20 cellular contexts compared by ENCODE assay signal in the genomic region with DNA sequence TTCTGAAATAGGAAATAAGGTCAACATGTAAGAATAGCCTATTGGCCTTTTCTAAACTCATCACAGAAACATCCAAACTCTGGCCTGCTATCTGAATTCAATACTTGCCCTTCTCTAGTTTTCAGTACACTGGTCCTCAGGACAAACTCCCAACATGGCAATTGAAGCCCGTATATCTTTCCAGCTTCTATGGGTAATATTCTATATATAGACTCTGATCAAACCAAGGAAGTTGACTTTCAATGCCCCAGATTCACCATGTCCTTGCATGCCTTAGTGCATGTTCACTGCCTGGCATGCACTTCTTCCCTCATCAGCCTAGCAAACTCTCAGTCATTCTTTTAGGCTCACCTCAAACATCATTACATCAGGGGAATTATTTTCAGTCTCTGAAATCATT.
DNase-seq lines count a peak whose midpoint lies in the region; ATAC-seq, FAIRE-seq and TF ChIP-seq lines count a peak whose summit lies in the region.
"Had no signal": no experiment of that assay in that cellular context is flagged by ENCODE, and none has a peak within 500 bp of the region (broad histone marks: within the 10 kb centered on the region; RNA-seq: fewer than 3 reads in every experiment).

No MANE protein-coding gene starts in this region.

- no peaks in the 10 kb centered on the region for H3K9me3 Mint-ChIP-seq in astrocyte (ENCODE audit: unreplicated experiment)
- H3K9me3 Mint-ChIP-seq: activated B cell treated with CpG ODN at 0.5 μM for 24 hours; activated CD4-positive, alpha-beta memory T cell treated with anti-CD3 and anti-CD28 coated beads, Interleukin-2, amount 10 ng/mL, durations not matched to agents 7 days and 5 days; activated naive CD4-positive, alpha-beta T cell treated with anti-CD3 and anti-CD28 coated beads, Interleukin-2, amount 10 ng/mL, durations not matched to agents 7 days and 5 days; activated T-cell treated with anti-CD3 and anti-CD28 coated beads, Interleukin-2, amount 50 U/mL, for 24 hours had no signal

- ATAC-seq in left cardiac atrium (peak; percentile 41 to 80), GM18868 (IDR thresholded peaks at IDR 0.05; ENCODE audit: unreplicated experiment) (no peak)

- TF ChIP-seq CTCF in mammary epithelial cell (conservative IDR thresholded peaks at IDR 0.05 in 1 of 2, IDR thresholded peaks at IDR 0.05 in 1 of 2; ENCODE audit: extremely low read depth in 1 of 2, insufficient read depth in 1 of 2, low read depth in 1 of 2, low read length in 2 of 2) (no peak), breast epithelium (IDR thresholded peaks at IDR 0.05) (no peak), astrocyte (IDR thresholded peaks at IDR 0.05; ENCODE audit: insufficient read depth, low read depth, low read length) (no peak), smooth muscle cell (IDR thresholded peaks at IDR 0.05; ENCODE audit: borderline replicate concordance, insufficient read depth, poor library complexity, severe bottlenecking) (no peak), vagina (IDR thresholded peaks at IDR 0.05) (no peak)

- H3K4me1 Mint-ChIP-seq in astrocyte (ENCODE audit: low read depth, unreplicated experiment), result peaks cover 17% of the 10 kb centered on the region
- H3K4me1 Mint-ChIP-seq: activated B cell treated with CpG ODN at 0.5 μM for 24 hours; activated CD4-positive, alpha-beta memory T cell treated with anti-CD3 and anti-CD28 coated beads, Interleukin-2, amount 10 ng/mL, durations not matched to agents 7 days and 5 days; activated naive CD4-positive, alpha-beta T cell treated with anti-CD3 and anti-CD28 coated beads, Interleukin-2, amount 10 ng/mL, durations not matched to agents 7 days and 5 days had no signal

- intact Hi-C loops in mammary epithelial cell (cut with micrococcal nuclease) (loop anchor here (2.0 kb wide), 2 partner anchors 75 to 387 kb away; a partner anchor contains a TSS), breast epithelium (cut with DNase I; ENCODE audit: low total_unique reads) (no loop called here), left cardiac atrium (cut with DNase I) (no loop called here), vagina (cut with DNase I) (no loop called here)

- no peaks in the 10 kb centered on the region for H3K36me3 Mint-ChIP-seq in astrocyte (ENCODE audit: low read depth, unreplicated experiment)
- H3K36me3 Mint-ChIP-seq: activated naive CD4-positive, alpha-beta T cell treated with anti-CD3 and anti-CD28 coated beads, Interleukin-2, amount 10 ng/mL, durations not matched to agents 7 days and 5 days had no signal

- H4K20me1 ChIP-seq in mammary epithelial cell (ENCODE audit: insufficient read depth, low read length), result no peaks in the 10 kb centered on the region
- no peaks in the 10 kb centered on the region for H4K20me1 ChIP-seq in astrocyte (ENCODE audit: insufficient read depth, low read length)
- H4K20me1 ChIP-seq in smooth muscle cell (ENCODE audit: low read depth), result no peaks in the 10 kb centered on the region

- FAIRE-seq in astrocyte (lab: Jason Lieb, UNC), result peak; percentile 74
- FAIRE-seq: small intestine had no signal

- no peaks in the 10 kb centered on the region for H3K27me3 Mint-ChIP-seq in astrocyte (ENCODE audit: low read depth, unreplicated experiment)
- H3K27me3 Mint-ChIP-seq: activated B cell treated with CpG ODN at 0.5 μM for 24 hours; activated CD4-positive, alpha-beta memory T cell treated with anti-CD3 and anti-CD28 coated beads, Interleukin-2, amount 10 ng/mL, durations not matched to agents 7 days and 5 days had no signal

- BruUV-seq in mammary epithelial cell (replicated peaks; lab: Mats Ljungman, UMichigan), result no TSS peak

- H3K27ac ChIP-seq in mammary epithelial cell (ENCODE audit: insufficient read depth, low read depth, low read length) (no peak overlapping the region), breast epithelium (peak overlapping the region in 1 of 2 donors; percentile 61), astrocyte (ENCODE audit: low read depth, low read length) (no peak overlapping the region), smooth muscle cell (ENCODE audit: low read depth) (peak overlapping the region; percentile 60), vagina (no peak overlapping the region)
- H3K27ac ChIP-seq: lower lobe of right lung, parathyroid adenoma, SJSA1 had no signal

- TF ChIP-seq POLR2A in breast epithelium (IDR thresholded peaks at IDR 0.05), result no peak
- no peak for TF ChIP-seq POLR2A in vagina (IDR thresholded peaks at IDR 0.05)

- H3F3A ChIP-seq in smooth muscle cell (ENCODE audit: low read depth), result no peaks in the 10 kb centered on the region

- CTCF ChIA-PET in mammary epithelial cell (lab: Charles Lee; ENCODE audit: low non-redundant PET), result interaction anchor here (0.6 kb wide), 1 partner anchor 325 kb away, joined by 7 read pairs; no protein-coding TSS in a partner anchor

- no peak overlapping the region for H3K4me3 Mint-ChIP-seq in astrocyte (ENCODE audit: unreplicated experiment)
- H3K4me3 Mint-ChIP-seq: activated B cell treated with CpG ODN at 0.5 μM for 24 hours; activated CD4-positive, alpha-beta memory T cell treated with anti-CD3 and anti-CD28 coated beads, Interleukin-2, amount 10 ng/mL, durations not matched to agents 7 days and 5 days; activated naive CD4-positive, alpha-beta T cell treated with anti-CD3 and anti-CD28 coated beads, Interleukin-2, amount 10 ng/mL, durations not matched to agents 7 days and 5 days; activated T-cell treated with anti-CD3 and anti-CD28 coated beads, Interleukin-2, amount 50 U/mL, for 24 hours had no signal

- peak overlapping the region; percentile 83 for H3K27ac Mint-ChIP-seq in astrocyte (ENCODE audit: unreplicated experiment)
- H3K27ac Mint-ChIP-seq: activated B cell treated with CpG ODN at 0.5 μM for 24 hours; activated CD4-positive, alpha-beta memory T cell treated with anti-CD3 and anti-CD28 coated beads, Interleukin-2, amount 10 ng/mL, durations not matched to agents 7 days and 5 days; activated naive CD4-positive, alpha-beta T cell treated with anti-CD3 and anti-CD28 coated beads, Interleukin-2, amount 10 ng/mL, durations not matched to agents 7 days and 5 days; activated T-cell treated with anti-CD3 and anti-CD28 coated beads, Interleukin-2, amount 50 U/mL, for 24 hours had no signal

- H3K4me3 ChIP-seq in mammary epithelial cell (replicated peaks in 1 of 3; ENCODE audit: insufficient read depth in 1 of 3, low read depth in 2 of 3, low read length in 3 of 3) (no peak overlapping the region), breast epithelium (no peak overlapping the region), astrocyte (ENCODE audit: insufficient read depth, low read depth, low read length) (no peak overlapping the region), smooth muscle cell (no peak overlapping the region), vagina (no peak overlapping the region)
- H3K4me3 ChIP-seq: lower lobe of right lung, SJSA1 had no signal

- WGBS in mammary epithelial cell (ENCODE audit: low coverage, missing lambda C conversion rate), result 60% methylated on average over 1 of the region's 1 CpG
- WGBS in smooth muscle cell (ENCODE audit: low lambda C conversion rate), result 68% methylated on average over 1 of the region's 1 CpG

- H3K4me1 ChIP-seq in mammary epithelial cell (ENCODE audit: insufficient read depth, low read length) (no peaks in the 10 kb centered on the region), breast epithelium (no peaks in the 10 kb centered on the region), astrocyte (ENCODE audit: insufficient read depth, low read length) (no peaks in the 10 kb centered on the region), smooth muscle cell (ENCODE audit: low read depth) (no peaks in the 10 kb centered on the region), vagina (peaks cover 10% of the 10 kb centered on the region)
- H3K4me1 ChIP-seq: parathyroid adenoma, SJSA1 had no signal

- peaks cover 2% of the 10 kb centered on the region for H3K27me3 ChIP-seq in mammary epithelial cell (ENCODE audit: insufficient read depth, low read length)
- no peaks in the 10 kb centered on the region for H3K27me3 ChIP-seq in breast epithelium
- H3K27me3 ChIP-seq in astrocyte (ENCODE audit: insufficient read depth, low read length), result no peaks in the 10 kb centered on the region
- H3K27me3 ChIP-seq in smooth muscle cell (ENCODE audit: low read depth), result no peaks in the 10 kb centered on the region
- no peaks in the 10 kb centered on the region for H3K27me3 ChIP-seq in vagina
- H3K27me3 ChIP-seq: SJSA1 had no signal

- H3K36me3 ChIP-seq in mammary epithelial cell (ENCODE audit: insufficient read depth, low read length), result no peaks in the 10 kb centered on the region
- H3K36me3 ChIP-seq in breast epithelium, result no peaks in the 10 kb centered on the region
- H3K36me3 ChIP-seq in astrocyte (ENCODE audit: insufficient read depth, low read length), result no peaks in the 10 kb centered on the region
- no peaks in the 10 kb centered on the region for H3K36me3 ChIP-seq in smooth muscle cell (ENCODE audit: low read depth)
- H3K36me3 ChIP-seq in vagina, result no peaks in the 10 kb centered on the region
- H3K36me3 ChIP-seq: lower lobe of right lung, SJSA1 had no signal

- H3K79me2 ChIP-seq in mammary epithelial cell (ENCODE audit: insufficient read depth, low read length) (no peaks in the 10 kb centered on the region), astrocyte (ENCODE audit: insufficient read depth, low read length) (no peaks in the 10 kb centered on the region), smooth muscle cell (ENCODE audit: low read depth) (peaks cover 3% of the 10 kb centered on the region)
- H3K79me2 ChIP-seq: parathyroid adenoma had no signal

- H3K9ac ChIP-seq in mammary epithelial cell (ENCODE audit: insufficient read depth, low read length) (no peak overlapping the region), astrocyte (ENCODE audit: low read length) (no peak overlapping the region), smooth muscle cell (ENCODE audit: low read depth) (no peak overlapping the region)
- H3K9ac ChIP-seq: parathyroid adenoma had no signal

- H3K9me3 ChIP-seq in mammary epithelial cell (replicated peaks; ENCODE audit: insufficient read depth, low read length), result no peaks in the 10 kb centered on the region
- no peaks in the 10 kb centered on the region for H3K9me3 ChIP-seq in breast epithelium
- H3K9me3 ChIP-seq in astrocyte (ENCODE audit: insufficient read depth, low read depth, low read length), result no peaks in the 10 kb centered on the region
- no peaks in the 10 kb centered on the region for H3K9me3 ChIP-seq in smooth muscle cell (replicated peaks; ENCODE audit: low read depth)
- H3K9me3 ChIP-seq in vagina, result no peaks in the 10 kb centered on the region
- H3K9me3 ChIP-seq: lower lobe of right lung, SJSA1 had no signal

- peak; percentile 28 for DNase-seq in mammary epithelial cell
- DNase-seq in breast epithelium (ENCODE audit: low spot score in 2 of 2), result no peak
- DNase-seq in astrocyte (ENCODE audit: low read depth), result peak; percentile 54
- DNase-seq in left cardiac atrium, result no peak
- no peak for DNase-seq in smooth muscle cell (lab: John Stamatoyannopoulos, UW; ENCODE audit: unreplicated experiment)
- no peak for DNase-seq in mesenteric fat pad (ENCODE audit: low spot score)
- no peak for DNase-seq in vagina (ENCODE audit: extremely low spot score in 2 of 2)
- DNase-seq: activated B cell treated with CpG ODN at 0.5 μM for 24 hours; activated CD4-positive, alpha-beta memory T cell treated with anti-CD3 and anti-CD28 coated beads, Interleukin-2, amount 10 ng/mL, durations not matched to agents 7 days and 5 days; activated naive CD4-positive, alpha-beta T cell treated with anti-CD3 and anti-CD28 coated beads, Interleukin-2, amount 10 ng/mL, durations not matched to agents 7 days and 5 days; activated T-cell treated with anti-CD3 and anti-CD28 coated beads, Interleukin-2, amount 50 U/mL, for 24 hours; cortex of kidney; lower lobe of right lung; NCI-H2081; NCI-H524; small intestine; stimulated activated CD8-positive, alpha-beta memory T cell treated with anti-CD3 and anti-CD28 coated beads, Interleukin-4, amount 100 ng/mL, for 48 hours had no signal

- in situ Hi-C loops in mammary epithelial cell (cut with MboI; ENCODE audit: low sequenced_read_pairs in 2 of 2), result no loop called here

- no peak overlapping the region for H2AFZ ChIP-seq in mammary epithelial cell (ENCODE audit: low read depth, low read length)
- no peak overlapping the region for H2AFZ ChIP-seq in astrocyte (ENCODE audit: low read depth, low read length)
- H2AFZ ChIP-seq in smooth muscle cell (ENCODE audit: low read depth), result no peak overlapping the region
- H2AFZ ChIP-seq: parathyroid adenoma had no signal

- dilution Hi-C loops in mammary epithelial cell (cut with HindIII; ENCODE audit: low sequenced_read_pairs), result no loop called here

- H3K4me2 ChIP-seq in mammary epithelial cell (ENCODE audit: insufficient read depth, low read depth, low read length) (no peak overlapping the region), astrocyte (ENCODE audit: low read length) (no peak overlapping the region), smooth muscle cell (no peak overlapping the region)

Comparison
In these comparisons a context has a peak if more than half of its experiments do, and no peak if none do; other contexts are left out.
1. DNase-seq: peak in mammary epithelial cell (single experiment) and astrocyte (single experiment); none in breast epithelium (0 of 2), left cardiac atrium (single experiment), smooth muscle cell (single experiment), mesenteric fat pad (single experiment) and vagina (0 of 2).